In the genomic region with DNA sequence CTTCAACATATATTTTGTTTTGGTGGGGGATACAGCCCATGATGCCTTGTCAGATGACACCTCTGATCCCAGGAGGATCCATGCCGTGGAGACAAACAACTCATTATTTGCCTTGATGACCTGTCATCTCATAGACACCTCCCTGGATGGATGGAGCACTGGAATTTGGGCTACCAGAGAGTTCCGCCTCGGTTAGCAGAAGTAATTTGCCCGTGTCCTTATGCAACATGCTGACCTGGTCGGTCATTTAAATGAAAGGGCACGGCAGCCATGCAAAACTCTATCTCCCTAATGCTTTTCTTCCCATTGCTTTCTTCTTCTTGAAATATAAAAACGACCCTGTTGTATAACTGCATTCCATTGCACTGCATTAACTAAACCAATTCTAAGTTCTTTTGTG, we compare ENCODE assay signal across 20 cellular contexts.
"Had no signal": no experiment of that assay in that cellular context is flagged by ENCODE, and none has a peak within 500 bp of the region (broad histone marks: within the 10 kb centered on the region; RNA-seq: fewer than 3 reads in every experiment).

No MANE protein-coding gene starts in this region.

- ATAC-seq: esophagus mucosa; gastrocnemius medialis; left colon; left ventricle myocardium superior; lower lobe of right lung; naive thymus-derived CD8-positive, alpha-beta T cell; pancreas; stimulated activated effector memory CD8-positive, alpha-beta T cell treated with anti-CD3 and anti-CD28 coated beads, Interleukin-12 subunit alpha, Interleukin-12 subunit beta, amount 100 ng/mL, for 72 hours had no signal

- H3K27ac Mint-ChIP-seq: naive thymus-derived CD8-positive, alpha-beta T cell; stimulated activated effector memory CD8-positive, alpha-beta T cell treated with anti-CD3 and anti-CD28 coated beads, Interleukin-12 subunit alpha, Interleukin-12 subunit beta, amount 100 ng/mL, for 72 hours; type B pancreatic cell had no signal

- H3K36me3 Mint-ChIP-seq: naive thymus-derived CD8-positive, alpha-beta T cell; stimulated activated effector memory CD8-positive, alpha-beta T cell treated with anti-CD3 and anti-CD28 coated beads, Interleukin-12 subunit alpha, Interleukin-12 subunit beta, amount 100 ng/mL, for 72 hours; type B pancreatic cell had no signal

- H3K4me3 Mint-ChIP-seq: naive thymus-derived CD8-positive, alpha-beta T cell; stimulated activated effector memory CD8-positive, alpha-beta T cell treated with anti-CD3 and anti-CD28 coated beads, Interleukin-12 subunit alpha, Interleukin-12 subunit beta, amount 100 ng/mL, for 72 hours; type B pancreatic cell had no signal

- FAIRE-seq: colon, keratinocyte, pancreas had no signal

- H3K9me3 Mint-ChIP-seq: stimulated activated effector memory CD8-positive, alpha-beta T cell treated with anti-CD3 and anti-CD28 coated beads, Interleukin-12 subunit alpha, Interleukin-12 subunit beta, amount 100 ng/mL, for 72 hours; type B pancreatic cell had no signal

- DNase-seq: dorsolateral prefrontal cortex; effector CD4-positive, alpha-beta T cell; gastrocnemius medialis; head of caudate nucleus; left colon; left ventricle myocardium superior; lower lobe of right lung; naive thymus-derived CD8-positive, alpha-beta T cell; pancreas; sigmoid colon; stimulated activated CD4-positive, alpha-beta T cell treated with anti-CD3 and anti-CD28 coated beads, Interleukin-2, amount 100 ng/mL, for 24 hours; stimulated activated CD4-positive, alpha-beta T cell treated with anti-CD3 and anti-CD28 coated beads, Interleukin-4, amount 100 ng/mL, for 24 hours; stimulated activated naive CD4-positive, alpha-beta T cell treated with Interleukin-2 at 50 U/mL for 16 hours; stomach; thyroid gland had no signal
